Comparison of ENCODE assay signal across 7 cellular contexts in genomic region chr1:229199892-229200291, GRCh38.
DNase-seq lines count a peak whose midpoint lies in the region; ATAC-seq, FAIRE-seq and TF ChIP-seq lines count a peak whose summit lies in the region.

No MANE protein-coding gene starts in this region.

- H2BK5ac ChIP-seq in IMR-90 (ENCODE audit: low read depth, low read length, poor library complexity, severe bottlenecking), result no peak overlapping the region

- H2BK20ac ChIP-seq in IMR-90 (ENCODE audit: low read depth, low read length), result peak overlapping the region; percentile 54

- peak overlapping the region; percentile 15; the same call in 1 of the 2 replicates for H2AK5ac ChIP-seq in IMR-90 (ENCODE audit: low read depth, low read length)

- POLR2A ChIA-PET in IMR-90 (lab: Charles Lee; ENCODE audit: unreplicated experiment), result no interaction called here

- no peak overlapping the region for H3K4me3 ChIP-seq in IMR-90 (ENCODE audit: insufficient read depth, low read depth, low read length)
- no peak overlapping the region for H3K4me3 ChIP-seq in endodermal cell (ENCODE audit: low read length)
- no peak overlapping the region for H3K4me3 ChIP-seq in skin epidermis

- H2BK15ac ChIP-seq in IMR-90 (ENCODE audit: low read depth, low read length), result no peak overlapping the region; the same call in 2 of the 3 replicates

- H3K4me2 ChIP-seq in IMR-90 (ENCODE audit: low read depth, low read length), result no peak overlapping the region

- TF ChIP-seq RAD21 in IMR-90 (IDR thresholded peaks at IDR 0.05; ENCODE audit: low read length), result no peak

- H3K23ac ChIP-seq in IMR-90 (ENCODE audit: low read depth, low read length), result peak overlapping the region; percentile 48

- peak overlapping the region; percentile 73 for H4K5ac ChIP-seq in IMR-90 (ENCODE audit: low read depth, low read length)

- H3K27me3 ChIP-seq in IMR-90 (ENCODE audit: control insufficient read depth, insufficient read depth, low read length), result no peaks in the 10 kb centered on the region
- no peaks in the 10 kb centered on the region for H3K27me3 ChIP-seq in endodermal cell (ENCODE audit: control insufficient read depth, insufficient read depth, low read length, poor library complexity, severe bottlenecking)

- peaks cover 16% of the 10 kb centered on the region for H3K4me1 ChIP-seq in IMR-90 (ENCODE audit: control insufficient read depth, insufficient read depth, low read length)
- peaks cover 4% of the 10 kb centered on the region for H3K4me1 ChIP-seq in endodermal cell (ENCODE audit: control insufficient read depth, insufficient read depth, low read length)

- no peaks in the 10 kb centered on the region for H4K20me1 ChIP-seq in IMR-90 (ENCODE audit: insufficient read depth, low read length)

- H3K9me3 Mint-ChIP-seq in endodermal cell, result no peaks in the 10 kb centered on the region

- H2AFZ ChIP-seq in IMR-90 (replicated peaks; ENCODE audit: low read length, poor library complexity), result peak overlapping the region; percentile 81

- H3K4ac ChIP-seq in IMR-90 (ENCODE audit: low read depth, low read length), result peak overlapping the region; percentile 48

- in situ Hi-C loops in IMR-90 (cut with MboI; ENCODE audit: low sequenced_read_pairs), result no loop called here

- 57% methylated on average over 1 of the region's 8 CpGs; no CpG with 5 or more reads in 1 of the 2 experiments for WGBS in IMR-90 (ENCODE audit: extremely low coverage in 2 of 2, insufficient read length in 1 of 2), 2 experiments
- 92 to 93% methylated on average over 6 to 8 of the region's 8 CpGs for WGBS in endodermal cell (ENCODE audit: insufficient coverage in 1 of 2, insufficient read length in 1 of 2), 2 experiments

- no peaks in the 10 kb centered on the region for H3K9me3 ChIP-seq in IMR-90 (ENCODE audit: control insufficient read depth, insufficient read depth, low read length)
- H3K9me3 ChIP-seq in endodermal cell (ENCODE audit: control insufficient read depth, low read length), result no peaks in the 10 kb centered on the region

- ATAC-seq in GM21381 (IDR thresholded peaks at IDR 0.05; ENCODE audit: unreplicated experiment) (peak; percentile 66), IMR-90 (ENCODE audit: low read depth) (no peak)

- H3K56ac ChIP-seq in IMR-90 (ENCODE audit: extremely low read depth, insufficient read depth, low read length), result no peak overlapping the region; the same call in 1 of the 2 replicates

- TF ChIP-seq POLR2A in IMR-90 (IDR thresholded peaks at IDR 0.05; ENCODE audit: low read depth, low read length) (no peak), H54 (IDR thresholded peaks at IDR 0.05; ENCODE audit: low read depth, low read length) (no peak)

- peak overlapping the region; percentile 25 for H4K91ac ChIP-seq in IMR-90 (ENCODE audit: insufficient read depth, low read depth, low read length)

- H3K36me3 Mint-ChIP-seq in endodermal cell (ENCODE audit: low read depth), result no peaks in the 10 kb centered on the region

- H3K4me3 Mint-ChIP-seq in endodermal cell, result no peak overlapping the region

- H2AK9ac ChIP-seq in IMR-90 (replicated peaks; ENCODE audit: low read depth, low read length, poor library complexity), result peak overlapping the region; percentile 60

- peak overlapping the region; percentile 81 for H2BK120ac ChIP-seq in IMR-90 (ENCODE audit: low read depth, low read length)

- no peak for TF ChIP-seq CTCF in IMR-90 (conservative IDR thresholded peaks at IDR 0.05; ENCODE audit: low read depth, low read length)
- no peak for TF ChIP-seq CTCF in endodermal cell (conservative IDR thresholded peaks at IDR 0.05)

- peak overlapping the region; percentile 24; the same call in 1 of the 2 replicates for H3K18ac ChIP-seq in IMR-90 (ENCODE audit: low read depth, low read length)

- no TSS peak for BruUV-seq in IMR-90 (replicated peaks; lab: Mats Ljungman, UMichigan)

- dilution Hi-C loops in IMR-90 (cut with HindIII; ENCODE audit: low sequenced_read_pairs, unreplicated experiment), result no loop called here

- no peak for FAIRE-seq in H54 (lab: Jason Lieb, UNC)

- intact Hi-C loops in IMR-90 (cut with micrococcal nuclease), result no loop called here

- peaks cover 8% of the 10 kb centered on the region for H3K9me1 ChIP-seq in IMR-90 (ENCODE audit: insufficient read depth, low read length)

- H3K9ac ChIP-seq in IMR-90 (ENCODE audit: low read depth, low read length), result no peak overlapping the region
- no peak overlapping the region for H3K9ac ChIP-seq in endodermal cell (ENCODE audit: extremely low read depth, low read length, poor library complexity, severe bottlenecking)

- H3K27ac ChIP-seq in IMR-90 (ENCODE audit: insufficient read depth, low read length) (no peak overlapping the region), endodermal cell (ENCODE audit: low read depth, low read length) (no peak overlapping the region), skin epidermis (peak overlapping the region in 12 of 21 experiments; percentile 0 to 79 (median 36))

- H3K4me1 Mint-ChIP-seq in endodermal cell, result peaks cover 24% of the 10 kb centered on the region

- no peak for DNase-seq in IMR-90
- DNase-seq in endodermal cell, result no peak
- no peak for DNase-seq in T-helper 9 cell
- no peak for DNase-seq in H54 (ENCODE audit: insufficient read length, low spot score)
- DNase-seq in NCI-H524 (lab: John Stamatoyannopoulos, UW), result no peak

- no peak overlapping the region; the same call in 1 of the 2 replicates for H3K14ac ChIP-seq in IMR-90 (replicated peaks; ENCODE audit: low read depth, low read length)

- H3K27me3 Mint-ChIP-seq in endodermal cell (ENCODE audit: insufficient read depth), result no peaks in the 10 kb centered on the region

- peak overlapping the region; percentile 47 to 62; a peak in 3 of 4 replicates for H4K8ac ChIP-seq in IMR-90 (ENCODE audit: low read depth in 2 of 2, low read length in 2 of 2)

- H3K36me3 ChIP-seq in IMR-90 (ENCODE audit: control insufficient read depth, insufficient read depth, low read length), result no peaks in the 10 kb centered on the region
- H3K36me3 ChIP-seq in endodermal cell (ENCODE audit: control insufficient read depth, insufficient read depth, low read length), result no peaks in the 10 kb centered on the region

- no peaks in the 10 kb centered on the region for H3K79me1 ChIP-seq in IMR-90 (ENCODE audit: low read depth in 1 of 2, low read length in 2 of 2)

- peak overlapping the region; percentile 25 for H3K27ac Mint-ChIP-seq in endodermal cell

- CTCF ChIA-PET in IMR-90 (lab: Yijun Ruan, JAX), result no interaction called here

TF ChIP-seq in IMR-90, 13 proteins besides CTCF, POLR2A, EP300 and RAD21:
- TF ChIP-seq CEBPB (IDR thresholded peaks at IDR 0.05; ENCODE audit: low read depth, low read length) (no peak), SMC3 (IDR thresholded peaks at IDR 0.05; ENCODE audit: low read depth, low read length) (no peak), RCOR1 (IDR thresholded peaks at IDR 0.05; ENCODE audit: insufficient replicate concordance, low read length) (no peak), MAFK (IDR thresholded peaks at IDR 0.05; ENCODE audit: low read depth, low read length) (no peak), MXI1 (IDR thresholded peaks at IDR 0.05; ENCODE audit: borderline replicate concordance, low read depth, low read length) (no peak), MAZ (IDR thresholded peaks at IDR 0.05; ENCODE audit: borderline replicate concordance, low read depth, low read length) (no peak), RFX5 (IDR thresholded peaks at IDR 0.05; ENCODE audit: low read depth, low read length) (no peak), FOS (IDR thresholded peaks at IDR 0.05; ENCODE audit: low read depth, low read length) (no peak), ELK1 (IDR thresholded peaks at IDR 0.05; ENCODE audit: borderline replicate concordance, low read depth, low read length) (no peak), USF2 (IDR thresholded peaks at IDR 0.05; ENCODE audit: low read depth, low read length) (no peak), CHD1 (IDR thresholded peaks at IDR 0.05; ENCODE audit: low read depth, low read length) (no peak), BHLHE40 (IDR thresholded peaks at IDR 0.05; ENCODE audit: low read depth, low read length) (no peak), NFE2L2 (IDR thresholded peaks at IDR 0.05; ENCODE audit: low read depth, low read length) (no peak)

Comparison
In these comparisons a context has a peak if more than half of its experiments do, and no peak if none do; other contexts are left out.
1. H3K27ac ChIP-seq: peak in skin epidermis (12 of 21); none in IMR-90 (single experiment) and endodermal cell (single experiment).